ENCODE assay signal across 8 cellular contexts in genomic region chr11:69382131-69383128, GRCh38.
A peak's percentile ranks its signal among the peaks of the same experiment; 100 is the strongest.
DNase-seq lines count a peak whose midpoint lies in the region; ATAC-seq and TF ChIP-seq lines count a peak whose summit lies in the region.

No MANE protein-coding gene starts in this region.

- H3K9me2 ChIP-seq in GM23338 (ENCODE audit: insufficient read depth) (no peaks in the 10 kb centered on the region), PC-9 (ENCODE audit: insufficient read depth) (no peaks in the 10 kb centered on the region)

- H3K27ac Mint-ChIP-seq in GM23338 (no peak overlapping the region), neural progenitor cell (peak overlapping the region; percentile 67)
- H3K27ac Mint-ChIP-seq in activated CD4-positive, alpha-beta T cell treated with anti-CD3 and anti-CD28 coated beads, Interleukin-2, amount 10 ng/mL, durations not matched to agents 7 days and 5 days = no peak overlapping the region

- no peak overlapping the region for H3K9ac ChIP-seq in neural progenitor cell

- H3K27ac ChIP-seq in GM23338 (ENCODE audit: low read depth) (no peak overlapping the region), PC-9 (peak overlapping the region; percentile 59), neural progenitor cell (no peak overlapping the region)

- no peak overlapping the region for H3K4me2 ChIP-seq in GM23338
- peak overlapping the region; percentile 70 for H3K4me2 ChIP-seq in PC-9
- no peak overlapping the region for H3K4me2 ChIP-seq in neural progenitor cell

- BruUV-seq in PC-9 (replicated peaks; lab: Mats Ljungman, UMichigan) = TSS peak; percentile 65

- ATAC-seq in GM23338 = peak; percentile 58

- H2AFZ ChIP-seq in GM23338 (peak overlapping the region; percentile 80), PC-9 (peak overlapping the region; percentile 27; the same call in 1 of the 2 replicates), neural progenitor cell (replicated peaks) (no peak overlapping the region)

- H3K36me3 ChIP-seq in GM23338 (ENCODE audit: insufficient read depth) (no peaks in the 10 kb centered on the region), PC-9 (ENCODE audit: low read depth) (peaks cover 3% of the 10 kb centered on the region; the same call in 1 of the 2 replicates), neural progenitor cell (no peaks in the 10 kb centered on the region)

- H4K20me1 ChIP-seq in GM23338 (replicated peaks; ENCODE audit: insufficient read depth) (no peaks in the 10 kb centered on the region), PC-9 (ENCODE audit: insufficient read depth) (no peaks in the 10 kb centered on the region), neural progenitor cell (ENCODE audit: low read depth) (no peaks in the 10 kb centered on the region)

- peaks cover 3% of the 10 kb centered on the region; the same call in 1 of the 3 replicates for H3K36me3 Mint-ChIP-seq in GM23338 (ENCODE audit: low read depth)
- peaks cover 1% of the 10 kb centered on the region for H3K36me3 Mint-ChIP-seq in neural progenitor cell
- H3K36me3 Mint-ChIP-seq in activated CD4-positive, alpha-beta T cell treated with anti-CD3 and anti-CD28 coated beads, Interleukin-2, amount 10 ng/mL, durations not matched to agents 7 days and 5 days (ENCODE audit: low read depth) = no peaks in the 10 kb centered on the region

- CTCF ChIA-PET in PC-9 (lab: Charles Lee) = interaction anchor here (0.8 kb wide), 1 partner anchor 251 kb away, joined by 4 read pairs; no protein-coding TSS in a partner anchor
- CTCF ChIA-PET in activated CD4-positive, alpha-beta T cell treated with anti-CD3 and anti-CD28 coated beads, Interleukin-2, amount 10 ng/mL, durations not matched to agents 7 days and 5 days (lab: Charles Lee) = interaction anchor here (0.6 to 1.5 kb wide), 2 partner anchors 74 to 99 kb away, joined by 3 read pairs; no protein-coding TSS in a partner anchor

- peaks cover 4% of the 10 kb centered on the region; the same call in 2 of the 3 replicates for H3K9me3 Mint-ChIP-seq in GM23338
- peaks cover 3% of the 10 kb centered on the region for H3K9me3 Mint-ChIP-seq in neural progenitor cell
- H3K9me3 Mint-ChIP-seq in activated CD4-positive, alpha-beta T cell treated with anti-CD3 and anti-CD28 coated beads, Interleukin-2, amount 10 ng/mL, durations not matched to agents 7 days and 5 days = peaks cover 3% of the 10 kb centered on the region

- no peaks in the 10 kb centered on the region for H3K4me1 Mint-ChIP-seq in GM23338
- H3K4me1 Mint-ChIP-seq in neural progenitor cell = peaks cover 15% of the 10 kb centered on the region
- H3K4me1 Mint-ChIP-seq in activated CD4-positive, alpha-beta T cell treated with anti-CD3 and anti-CD28 coated beads, Interleukin-2, amount 10 ng/mL, durations not matched to agents 7 days and 5 days = no peaks in the 10 kb centered on the region

- H3K79me2 ChIP-seq in GM23338 (replicated peaks; ENCODE audit: insufficient read depth) = no peaks in the 10 kb centered on the region
- no peaks in the 10 kb centered on the region for H3K79me2 ChIP-seq in PC-9 (ENCODE audit: low read depth)
- no peaks in the 10 kb centered on the region for H3K79me2 ChIP-seq in neural progenitor cell (ENCODE audit: low read depth)

- H3K27me3 Mint-ChIP-seq in GM23338 (ENCODE audit: insufficient read depth, low read depth, poor library complexity) (no peaks in the 10 kb centered on the region), neural progenitor cell (ENCODE audit: insufficient read depth, low read depth) (peaks cover 8% of the 10 kb centered on the region)
- H3K27me3 Mint-ChIP-seq in activated CD4-positive, alpha-beta T cell treated with anti-CD3 and anti-CD28 coated beads, Interleukin-2, amount 10 ng/mL, durations not matched to agents 7 days and 5 days = no peaks in the 10 kb centered on the region

- POLR2A ChIA-PET in PC-9 (lab: Charles Lee; ENCODE audit: unreplicated experiment) = interaction anchor here (0.6 to 0.9 kb wide), 11 partner anchors 21 to 276 kb away, joined by 3 to 11 read pairs (median 3); no protein-coding TSS in a partner anchor
- POLR2A ChIA-PET in activated CD4-positive, alpha-beta T cell treated with anti-CD3 and anti-CD28 coated beads, Interleukin-2, amount 10 ng/mL, durations not matched to agents 7 days and 5 days (lab: Charles Lee) = no interaction called here

- H3K27me3 ChIP-seq in GM23338 (ENCODE audit: insufficient read depth) (no peaks in the 10 kb centered on the region), PC-9 (ENCODE audit: insufficient read depth, low read depth) (no peaks in the 10 kb centered on the region), neural progenitor cell (no peaks in the 10 kb centered on the region)

- H3K4me3 Mint-ChIP-seq in GM23338 (no peak overlapping the region), neural progenitor cell (no peak overlapping the region)
- H3K4me3 Mint-ChIP-seq in activated CD4-positive, alpha-beta T cell treated with anti-CD3 and anti-CD28 coated beads, Interleukin-2, amount 10 ng/mL, durations not matched to agents 7 days and 5 days = no peak overlapping the region

- intact Hi-C loops in PC-9 (cut with micrococcal nuclease; ENCODE audit: unreplicated experiment) = loop anchor here (1.0 to 5.0 kb wide), 5 partner anchors 38 to 280 kb away; no protein-coding TSS in a partner anchor

- H3F3A ChIP-seq in GM23338 (replicated peaks; ENCODE audit: low read depth) (no peaks in the 10 kb centered on the region), PC-9 (ENCODE audit: insufficient read depth, low read depth) (peaks cover 63% of the 10 kb centered on the region), neural progenitor cell (ENCODE audit: low read depth) (no peaks in the 10 kb centered on the region)

- H3K9me3 ChIP-seq in PC-9 (ENCODE audit: insufficient read depth, low read depth) (peaks cover 9% of the 10 kb centered on the region), neural progenitor cell (ENCODE audit: low read depth) (no peaks in the 10 kb centered on the region)

- peak; percentile 50 for DNase-seq in GM23338 (ENCODE audit: low spot score)
- DNase-seq in PC-9 = peak; percentile 82 to 88
- DNase-seq in fibroblast of gingiva (ENCODE audit: low read depth) = peak; percentile 18
- no peak for DNase-seq in neural progenitor cell (ENCODE audit: low spot score)
- no peak for DNase-seq in NCI-H1092 treated with DMSO at 0.1 percent for 48 hours (lab: John Stamatoyannopoulos, UW)
- DNase-seq in HCEC 1CT = no peak
- DNase-seq in foreskin melanocyte = no peak
- DNase-seq in activated CD4-positive, alpha-beta T cell treated with anti-CD3 and anti-CD28 coated beads, Interleukin-2, amount 10 ng/mL, durations not matched to agents 7 days and 5 days = no peak

- H3K4me3 ChIP-seq in GM23338 = no peak overlapping the region
- H3K4me3 ChIP-seq in PC-9 = peak overlapping the region; percentile 43; the same call in 1 of the 2 replicates
- H3K4me3 ChIP-seq in neural progenitor cell = no peak overlapping the region

- TF ChIP-seq CTCF in GM23338 (conservative IDR thresholded peaks at IDR 0.05; ENCODE audit: low read depth in 2 of 2) (no peak), PC-9 (conservative IDR thresholded peaks at IDR 0.05) (no peak), neural progenitor cell (IDR thresholded peaks at IDR 0.05) (no peak)

- no peaks in the 10 kb centered on the region for H3K4me1 ChIP-seq in GM23338 (ENCODE audit: insufficient read depth)
- H3K4me1 ChIP-seq in PC-9 (replicated peaks; ENCODE audit: insufficient read depth) = peaks cover 30% of the 10 kb centered on the region
- H3K4me1 ChIP-seq in neural progenitor cell = no peaks in the 10 kb centered on the region

TF ChIP-seq in GM23338, 12 proteins besides CTCF, POLR2A, EP300 and RAD21:
- TF ChIP-seq EZH2phosphoT487 (IDR thresholded peaks at IDR 0.05; ENCODE audit: unreplicated experiment) = no peak
- no peak for TF ChIP-seq REST (IDR thresholded peaks at IDR 0.05; ENCODE audit: unreplicated experiment)
- no peak for TF ChIP-seq ZNF331 (CRISPR knock-in tag; IDR thresholded peaks at IDR 0.05; ENCODE audit: low read depth)
- no peak for TF ChIP-seq CREB1 (CRISPR knock-in tag; IDR thresholded peaks at IDR 0.05; ENCODE audit: low read depth)
- no peak for TF ChIP-seq EZH2 (IDR thresholded peaks at IDR 0.05; ENCODE audit: low read depth, unreplicated experiment)
- no peak for TF ChIP-seq NANOG (IDR thresholded peaks at IDR 0.05; ENCODE audit: borderline replicate concordance)
- no peak for TF ChIP-seq POLR2AphosphoS5 (IDR thresholded peaks at IDR 0.05; ENCODE audit: low read depth)
- TF ChIP-seq ZNF114 (CRISPR knock-in tag; IDR thresholded peaks at IDR 0.05) = no peak

Comparison
In these comparisons a context has a peak if more than half of its experiments do, and no peak if none do; other contexts are left out.
1. DNase-seq: peak in GM23338 (single experiment), PC-9 (2 of 2) and fibroblast of gingiva (single experiment); none in neural progenitor cell (single experiment), NCI-H1092 treated with DMSO at 0.1 percent for 48 hours (single experiment), HCEC 1CT (single experiment), foreskin melanocyte (single experiment) and activated CD4-positive, alpha-beta T cell treated with anti-CD3 and anti-CD28 coated beads, Interleukin-2, amount 10 ng/mL, durations not matched to agents 7 days and 5 days (single experiment).